Comparison of ENCODE assay signal across 1 cellular context in genomic region chr15:74843445-74843828, GRCh38.
TF ChIP-seq lines count a peak whose summit lies in the region.

No MANE protein-coding gene starts in this region.

TF ChIP-seq in A549, 52 proteins besides CTCF, POLR2A, EP300 and RAD21 (continued from another document):
- no peak for TF ChIP-seq PBX3 (IDR thresholded peaks at IDR 0.05)
- TF ChIP-seq HES2 (IDR thresholded peaks at IDR 0.05), result no peak
- TF ChIP-seq CEBPB (IDR thresholded peaks at IDR 0.05), result no peak
- TF ChIP-seq TFCP2L1 (CRISPR knock-in tag; IDR thresholded peaks at IDR 0.05), result peak; percentile 81; the same call in 1 of the 2 replicates
- no peak; a peak in 2 of 5 replicates for TF ChIP-seq JUN (IDR thresholded peaks at IDR 0.05)
- TF ChIP-seq RNF2 (IDR thresholded peaks at IDR 0.05; ENCODE audit: borderline replicate concordance, low read depth), result peak; percentile 58; the same call in 1 of the 2 replicates
- no peak for TF ChIP-seq HEYL (CRISPR knock-in tag; IDR thresholded peaks at IDR 0.05)
- no peak; the same call in 1 of the 2 replicates for TF ChIP-seq PHF8 (IDR thresholded peaks at IDR 0.05; ENCODE audit: borderline replicate concordance, low read depth)
- TF ChIP-seq NPAS2 (CRISPR knock-in tag; IDR thresholded peaks at IDR 0.05; ENCODE audit: borderline replicate concordance), result no peak
- TF ChIP-seq ESRRA (IDR thresholded peaks at IDR 0.05; ENCODE audit: borderline replicate concordance, low read length), result no peak
- TF ChIP-seq HOXA7 (CRISPR knock-in tag; IDR thresholded peaks at IDR 0.05), result no peak
- no peak for TF ChIP-seq SREBF2 (IDR thresholded peaks at IDR 0.05)
- no peak for TF ChIP-seq RARB (CRISPR knock-in tag; IDR thresholded peaks at IDR 0.05)
- TF ChIP-seq ZNF302 (CRISPR knock-in tag; IDR thresholded peaks at IDR 0.05), result no peak
- TF ChIP-seq BHLHE40 (IDR thresholded peaks at IDR 0.05; ENCODE audit: low read depth, low read length), result no peak
- TF ChIP-seq ZSCAN20 (CRISPR knock-in tag; IDR thresholded peaks at IDR 0.05), result no peak
- TF ChIP-seq KDM5A (IDR thresholded peaks at IDR 0.05), result no peak
- 0 out of 3 replicates have a peak, but pooled peaks have one; percentile 5 for TF ChIP-seq SMC3 (IDR thresholded peaks at IDR 0.05)
- no peak for TF ChIP-seq JUNB (IDR thresholded peaks at IDR 0.05)
- TF ChIP-seq RCOR1 (IDR thresholded peaks at IDR 0.05; ENCODE audit: low read depth, low read length), result no peak
- no peak for TF ChIP-seq CHD2 (IDR thresholded peaks at IDR 0.05; ENCODE audit: low read length, partially characterized antibody)
- no peak for TF ChIP-seq MYC (IDR thresholded peaks at IDR 0.05; ENCODE audit: borderline replicate concordance, low read length)
- TF ChIP-seq NR3C1 (IDR thresholded peaks at IDR 0.05), result no peak
- TF ChIP-seq CHD4 (IDR thresholded peaks at IDR 0.05; ENCODE audit: borderline replicate concordance), result no peak
- no peak for TF ChIP-seq EHMT2 (IDR thresholded peaks at IDR 0.05; ENCODE audit: low read depth)
